In the genomic region with DNA sequence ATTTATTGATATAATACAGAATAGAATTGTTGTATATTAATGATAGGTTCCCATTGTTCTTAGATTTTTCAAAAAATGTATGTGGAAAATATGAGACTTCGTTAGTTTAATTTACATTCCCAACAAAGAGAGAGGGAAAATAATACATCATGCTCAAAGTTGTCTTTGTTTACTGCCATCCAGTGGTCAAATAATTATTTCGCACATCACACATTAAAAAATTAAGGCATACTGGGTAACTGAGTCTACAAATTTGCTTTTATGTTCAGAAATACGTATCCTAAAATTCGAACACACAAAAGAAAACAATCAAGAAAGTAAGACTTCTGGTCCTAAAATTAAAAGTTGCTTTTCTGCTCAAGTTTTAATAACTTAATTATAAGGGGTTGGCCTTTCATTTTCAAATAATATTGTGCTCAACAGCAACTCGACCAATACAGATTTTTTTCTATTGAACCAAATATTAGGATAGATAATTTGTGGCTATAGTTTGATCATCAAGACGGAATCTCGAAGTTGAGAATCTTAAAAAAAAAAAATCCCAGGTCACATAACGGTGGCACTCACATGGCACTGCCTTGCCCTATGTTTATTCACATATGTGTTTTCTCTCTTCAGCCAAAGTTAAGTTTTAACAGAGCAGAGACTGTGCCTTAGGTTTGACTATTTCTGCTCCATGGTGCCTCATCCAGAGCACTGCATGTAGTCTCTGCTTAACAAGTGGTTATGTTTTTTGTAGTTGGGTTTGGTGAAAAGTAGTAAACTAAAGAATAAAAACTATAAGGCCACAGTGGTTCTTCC, we compare ENCODE assay signal across 11 cellular contexts. TPM values are rescaled to one million over a fixed set of nuclear protein-coding genes. Genes with fewer than 3 reads are reported as not detected.
DNase-seq lines count a peak whose midpoint lies in the region; ATAC-seq, FAIRE-seq and TF ChIP-seq lines count a peak whose summit lies in the region.
"Had no signal": no experiment of that assay in that cellular context is flagged by ENCODE, and none has a peak within 500 bp of the region (broad histone marks: within the 10 kb centered on the region; RNA-seq: fewer than 3 reads in every experiment).

No MANE protein-coding gene starts in this region.

- no peak for ATAC-seq in GM19324 (IDR thresholded peaks at IDR 0.05; ENCODE audit: low FRiP score, unreplicated experiment)

- H3K27ac ChIP-seq in 22Rv1 (no peak overlapping the region), OCI-LY1 (ENCODE audit: low read depth, low read length, poor library complexity, severe bottlenecking) (peak overlapping the region; percentile 5), fibroblast of lung (ENCODE audit: insufficient read depth, low read length) (no peak overlapping the region)

- peak; percentile 9 to 40 for DNase-seq in fibroblast of lung (ENCODE audit: low read depth in 2 of 2)
- DNase-seq in superior temporal gyrus (ENCODE audit: extremely low spot score): no peak
- no peak for DNase-seq in T-helper 2 cell
- no peak for DNase-seq in activated CD4-positive, alpha-beta T cell treated with anti-CD3 and anti-CD28 coated beads, Interleukin-2, amount 50 U/mL, for 4 hours

- H3K36me3 ChIP-seq in OCI-LY1 (ENCODE audit: insufficient read depth, low read length) (no peaks in the 10 kb centered on the region), fibroblast of lung (ENCODE audit: control insufficient read depth, insufficient read depth, low read length) (no peaks in the 10 kb centered on the region)

- no peaks in the 10 kb centered on the region for H3F3A ChIP-seq in OCI-LY1 (ENCODE audit: insufficient read depth, low read length)

- peak overlapping the region; percentile 4 for H3K4me3 ChIP-seq in OCI-LY1 (ENCODE audit: low read depth, low read length, poor library complexity, severe bottlenecking)
- no peak overlapping the region for H3K4me3 ChIP-seq in fibroblast of lung (replicated peaks in 1 of 4; ENCODE audit: control extremely low read depth in 1 of 4, insufficient read depth in 1 of 4, low read depth in 3 of 4, low read length in 4 of 4)

- peak; percentile 55 for TF ChIP-seq CTCF in 22Rv1 (IDR thresholded peaks at IDR 0.05)
- peak; percentile 65 for TF ChIP-seq CTCF in OCI-LY1 (IDR thresholded peaks at IDR 0.05; ENCODE audit: low read length)
- peak in 1 of 2 donors; percentile 33 for TF ChIP-seq CTCF in fibroblast of lung (conservative IDR thresholded peaks at IDR 0.05 in 1 of 2, IDR thresholded peaks at IDR 0.05 in 1 of 2; ENCODE audit: low read depth in 1 of 2, low read length in 2 of 2)

- H3K27me3 ChIP-seq in OCI-LY1 (ENCODE audit: insufficient read depth, low read length) (no peaks in the 10 kb centered on the region), fibroblast of lung (ENCODE audit: control insufficient read depth, insufficient read depth, low read length) (no peaks in the 10 kb centered on the region)

- H3K79me2 ChIP-seq in OCI-LY1 (ENCODE audit: insufficient read depth, low read length): peaks cover 7% of the 10 kb centered on the region; the same call in 1 of the 2 replicates
- no peaks in the 10 kb centered on the region for H3K79me2 ChIP-seq in fibroblast of lung (ENCODE audit: control insufficient read depth, insufficient read depth, low read length)

- H3K4me1 ChIP-seq in OCI-LY1 (ENCODE audit: insufficient read depth, low read length, severe bottlenecking): peaks cover 48% of the 10 kb centered on the region
- H3K4me1 ChIP-seq in fibroblast of lung (ENCODE audit: control insufficient read depth, extremely low read depth, insufficient read depth, low read length): no peaks in the 10 kb centered on the region

- H2AFZ ChIP-seq in OCI-LY1 (ENCODE audit: low read length): no peak overlapping the region
- H2AFZ ChIP-seq in fibroblast of lung (ENCODE audit: low read length): no peak overlapping the region

- FAIRE-seq in G401.6 (lab: Jason Lieb, UNC): peak; percentile 52
- FAIRE-seq: islet of Langerhans had no signal

- H3K9ac ChIP-seq in OCI-LY1 (ENCODE audit: low read length) (peak overlapping the region; percentile 9), fibroblast of lung (ENCODE audit: insufficient read depth, low read length) (no peak overlapping the region)

- H4K20me1 ChIP-seq in OCI-LY1 (ENCODE audit: insufficient read depth, low read length): no peaks in the 10 kb centered on the region
- H4K20me1 ChIP-seq in fibroblast of lung (ENCODE audit: control insufficient read depth, extremely low read depth, insufficient read depth, low read length): no peaks in the 10 kb centered on the region

- H3K4me2 ChIP-seq in OCI-LY1 (ENCODE audit: low read length): peak overlapping the region; percentile 41
- no peak overlapping the region for H3K4me2 ChIP-seq in fibroblast of lung (ENCODE audit: extremely low read depth, insufficient read depth, low read length)

- no peaks in the 10 kb centered on the region for H3K9me2 ChIP-seq in OCI-LY1 (ENCODE audit: low read depth, low read length)

- H3K9me3 ChIP-seq in OCI-LY1 (ENCODE audit: low read length) (no peaks in the 10 kb centered on the region), fibroblast of lung (ENCODE audit: control insufficient read depth, insufficient read depth, low read depth, low read length) (no peaks in the 10 kb centered on the region)

RNA-seq across cellular contexts. Expression of a gene that starts 12.3 kb away (rescaled TPM):
- total RNA-seq in fibroblast of lung: 1.3 and 10.5 TPM in 2 replicates
- 1.3 TPM in 2 replicates for polyA plus RNA-seq in fibroblast of lung
- polyA plus RNA-seq in fibroblast of lung (2012): 0.84 and 1.0 TPM in 2 replicates
- 0.11 TPM in 1 of 2 replicates, not detected in the other for polyA minus RNA-seq in fibroblast of lung (ENCODE audit: low replicate concordance)
- total RNA-seq: Daoy; T-helper 2 cell treated with Interferon-gamma antibody and Interleukin-4, amounts not matched to agents 100 ng/mL and 5 ng/mL, for 36 hours had no signal

Comparison
In these comparisons a context has a peak if more than half of its experiments do, and no peak if none do; other contexts are left out.
1. DNase-seq: peak in fibroblast of lung (2 of 2); none in superior temporal gyrus (single experiment), T-helper 2 cell (0 of 5) and activated CD4-positive, alpha-beta T cell treated with anti-CD3 and anti-CD28 coated beads, Interleukin-2, amount 50 U/mL, for 4 hours (0 of 2).